21 cellular contexts compared by ENCODE assay signal in genomic region chr18:78511666-78512065, GRCh38.
"Had no signal": no experiment of that assay in that cellular context is flagged by ENCODE, and none has a peak within 500 bp of the region (broad histone marks: within the 10 kb centered on the region; RNA-seq: fewer than 3 reads in every experiment).

No MANE protein-coding gene starts in this region.

- H3K36me3 ChIP-seq: right lobe of liver, spleen, suprapubic skin, thyroid gland had no signal

- H3K4me3 Mint-ChIP-seq: endodermal cell, nephron had no signal

- H3K27ac ChIP-seq: foreskin keratinocyte, right lobe of liver, spleen, suprapubic skin, thyroid gland had no signal

- H3K9me3 ChIP-seq: right lobe of liver, spleen, suprapubic skin, thyroid gland had no signal

- H3K4me1 Mint-ChIP-seq: endodermal cell had no signal

- H3K27me3 ChIP-seq: foreskin keratinocyte, right lobe of liver, spleen, thyroid gland had no signal

- ATAC-seq: foreskin keratinocyte, left colon, left ventricle myocardium superior had no signal

- H3K9me3 Mint-ChIP-seq: endodermal cell had no signal

- H3K27ac Mint-ChIP-seq: endodermal cell had no signal

- H3K4me3 ChIP-seq: lung, right lobe of liver, spleen, suprapubic skin, thyroid gland had no signal

- H3K4me1 ChIP-seq: foreskin keratinocyte, right lobe of liver, spleen, suprapubic skin, thyroid gland had no signal

- DNase-seq: cerebellar nuclear complex; dermis blood vessel endothelial cell; effector CD4-positive, alpha-beta T cell; endodermal cell; erythroblast; foreskin keratinocyte; hippocampal formation; left colon; left ventricle myocardium superior; mesenchymal stem cell; midbrain; right lobe of liver; stimulated activated CD4-positive, alpha-beta T cell treated with anti-CD3 and anti-CD28 coated beads, Interleukin-15, amount 100 ng/mL, for 24 hours; stimulated activated CD4-positive, alpha-beta T cell treated with anti-CD3 and anti-CD28 coated beads, Interleukin-1b, Interleukin-23, amount 100 ng/mL, for 48 hours; stimulated activated CD4-positive, alpha-beta T cell treated with anti-CD3 and anti-CD28 coated beads, Interleukin-4, amount 100 ng/mL, for 24 hours; stimulated activated naive CD4-positive, alpha-beta T cell; thyroid gland had no signal
